In the genomic region with DNA sequence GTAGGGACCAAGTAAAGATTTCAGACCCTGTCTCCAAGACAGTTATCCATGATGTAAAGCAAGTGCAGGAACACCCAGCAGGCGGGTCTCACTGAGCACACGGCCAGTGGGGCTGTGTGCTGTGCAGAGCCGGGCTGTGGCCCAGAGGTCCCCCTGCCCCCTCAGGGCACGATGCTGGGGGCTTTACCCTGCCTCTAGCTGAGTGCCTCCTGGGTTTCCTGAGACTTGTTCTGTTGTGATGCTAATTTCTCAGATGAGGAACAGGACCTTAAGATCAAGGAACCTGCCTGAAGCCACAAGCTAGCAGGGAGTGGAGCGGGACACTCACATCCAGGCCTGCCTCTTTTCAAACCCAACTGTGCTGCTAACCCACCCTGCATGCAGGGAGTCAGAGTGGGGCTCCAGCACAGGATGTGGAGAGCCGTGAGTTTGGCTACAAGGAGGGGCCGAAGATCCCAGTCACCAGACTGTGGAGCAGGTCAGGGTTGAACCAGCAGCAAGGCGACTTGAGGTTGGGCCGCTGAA, we compare ENCODE assay signal across 10 cellular contexts.
A peak's percentile ranks its signal among the peaks of the same experiment; 100 is the strongest.
DNase-seq lines count a peak whose midpoint lies in the region; ATAC-seq and TF ChIP-seq lines count a peak whose summit lies in the region.
"Had no signal": no experiment of that assay in that cellular context is flagged by ENCODE, and none has a peak within 500 bp of the region (broad histone marks: within the 10 kb centered on the region; RNA-seq: fewer than 3 reads in every experiment).

No MANE protein-coding gene starts in this region.

- ATAC-seq in GM21367 (IDR thresholded peaks at IDR 0.05; ENCODE audit: unreplicated experiment) (peak; percentile 16), HG03432 (IDR thresholded peaks at IDR 0.05; ENCODE audit: unreplicated experiment) (peak; percentile 27)

- no peaks in the 10 kb centered on the region for H3K36me3 Mint-ChIP-seq in Caco-2 (ENCODE audit: insufficient read depth, unreplicated experiment)

- H3K27ac Mint-ChIP-seq in Caco-2 (ENCODE audit: unreplicated experiment), result no peak overlapping the region

- H3K9me3 Mint-ChIP-seq in Caco-2 (ENCODE audit: unreplicated experiment), result no peaks in the 10 kb centered on the region

- H3K27ac ChIP-seq in effector memory CD4-positive, alpha-beta T cell (ENCODE audit: insufficient read depth, low read length, poor library complexity, severe bottlenecking), result peak overlapping the region; percentile 76
- H3K27ac ChIP-seq: ascending aorta had no signal

- CTCF ChIA-PET in Caco-2 (lab: Charles Lee), result no interaction called here

- H3K36me3 ChIP-seq in GM06990 (ENCODE audit: control insufficient read depth, insufficient read depth, low read length) (no peaks in the 10 kb centered on the region), Caco-2 (ENCODE audit: control insufficient read depth, insufficient read depth, low read length) (no peaks in the 10 kb centered on the region)
- H3K36me3 ChIP-seq in effector memory CD4-positive, alpha-beta T cell (ENCODE audit: control insufficient read depth, insufficient read depth, low read length), result no peaks in the 10 kb centered on the region
- H3K36me3 ChIP-seq: ascending aorta had no signal

- POLR2A ChIA-PET in Caco-2 (lab: Charles Lee), result no interaction called here

- no peaks in the 10 kb centered on the region for H3K9me3 ChIP-seq in effector memory CD4-positive, alpha-beta T cell (ENCODE audit: control insufficient read depth, low read length)
- no peaks in the 10 kb centered on the region for H3K9me3 ChIP-seq in Caco-2
- H3K9me3 ChIP-seq: ascending aorta had no signal

- no TSS peak for BruUV-seq in Caco-2 (replicated peaks; lab: Mats Ljungman, UMichigan)

- H3K4me1 ChIP-seq in effector memory CD4-positive, alpha-beta T cell (ENCODE audit: control insufficient read depth, insufficient read depth, low read length, poor library complexity, severe bottlenecking), result peaks cover 33% of the 10 kb centered on the region
- H3K4me1 ChIP-seq in Caco-2, result no peaks in the 10 kb centered on the region
- H3K4me1 ChIP-seq: ascending aorta had no signal

- intact Hi-C loops in Caco-2 (cut with micrococcal nuclease; ENCODE audit: unreplicated experiment), result no loop called here

- H3K27me3 ChIP-seq in GM06990 (replicated peaks; ENCODE audit: control insufficient read depth, insufficient read depth, low read length), result no peaks in the 10 kb centered on the region
- no peaks in the 10 kb centered on the region for H3K27me3 ChIP-seq in effector memory CD4-positive, alpha-beta T cell (replicated peaks; ENCODE audit: control insufficient read depth, insufficient read depth, low read length, poor library complexity, severe bottlenecking)
- H3K27me3 ChIP-seq in Caco-2 (replicated peaks; ENCODE audit: control insufficient read depth, insufficient read depth, low read length), result no peaks in the 10 kb centered on the region; the same call in 1 of the 2 replicates
- H3K27me3 ChIP-seq: ascending aorta had no signal

- peaks cover 6% of the 10 kb centered on the region for H3K4me1 Mint-ChIP-seq in Caco-2 (ENCODE audit: low read depth, unreplicated experiment)

- DNase-seq in GM06990 (ENCODE audit: extremely low read depth, insufficient read length) (peak; percentile 70), CD1c-positive myeloid dendritic cell (ENCODE audit: extremely low spot score) (no peak), Caco-2 (no peak), COLO829 (ENCODE audit: low spot score) (no peak), SIG-M5 treated with dmso at 0.1 percent for 504 hours (lab: John Stamatoyannopoulos, UW; ENCODE audit: unreplicated experiment) (no peak)
- DNase-seq in effector memory CD4-positive, alpha-beta T cell, result no peak
- DNase-seq: NCI-H226 had no signal

- H3K27me3 Mint-ChIP-seq in Caco-2 (ENCODE audit: insufficient read depth, unreplicated experiment), result peaks cover 18% of the 10 kb centered on the region

- no peak for TF ChIP-seq CTCF in GM06990 (IDR thresholded peaks at IDR 0.05; ENCODE audit: insufficient read depth, low read length, poor library complexity, severe bottlenecking)
- TF ChIP-seq CTCF in Caco-2 (IDR thresholded peaks at IDR 0.05; ENCODE audit: insufficient read depth in 1 of 2, low read depth in 1 of 2, low read length in 1 of 2, severe bottlenecking in 1 of 2, unreplicated experiment in 1 of 2), result no peak

- peak overlapping the region; percentile 60; the same call in 1 of the 2 replicates for H3K4me3 ChIP-seq in GM06990 (replicated peaks; ENCODE audit: low read depth, low read length)
- H3K4me3 ChIP-seq in effector memory CD4-positive, alpha-beta T cell (ENCODE audit: insufficient read depth, low read depth, low read length, poor library complexity, severe bottlenecking), result peak overlapping the region; percentile 51
- H3K4me3 ChIP-seq in Caco-2 (ENCODE audit: low read depth, low read length), result no peak overlapping the region
- H3K4me3 ChIP-seq: ascending aorta had no signal

- H3K4me3 Mint-ChIP-seq in Caco-2 (ENCODE audit: unreplicated experiment), result no peak overlapping the region
